In genomic region chr12:65171870-65172269, GRCh38 we compare ENCODE assay signal across 9 cellular contexts. TPM values are rescaled to one million over a fixed set of nuclear protein-coding genes. Genes with fewer than 3 reads are reported as not detected.
DNase-seq lines count a peak whose midpoint lies in the region; ATAC-seq and TF ChIP-seq lines count a peak whose summit lies in the region.
"Had no signal": no experiment of that assay in that cellular context is flagged by ENCODE, and none has a peak within 500 bp of the region (broad histone marks: within the 10 kb centered on the region; RNA-seq: fewer than 3 reads in every experiment).

No MANE protein-coding gene starts in this region.

- peaks cover 8% of the 10 kb centered on the region; the same call in 2 of the 3 replicates for H3K9me3 Mint-ChIP-seq in GM23338
- no peaks in the 10 kb centered on the region for H3K9me3 Mint-ChIP-seq in activated naive CD8-positive, alpha-beta T cell treated with anti-CD3 and anti-CD28 coated beads, Interleukin-2, amount 10 ng/mL, durations not matched to agents 7 days and 5 days

- H4K20me1 ChIP-seq in GM23338 (replicated peaks; ENCODE audit: insufficient read depth): peaks cover 51% of the 10 kb centered on the region

- POLR2A ChIA-PET in activated naive CD8-positive, alpha-beta T cell treated with anti-CD3 and anti-CD28 coated beads, Interleukin-2, amount 10 ng/mL, durations not matched to agents 7 days and 5 days (lab: Charles Lee): interaction anchor here (0.8 to 2.3 kb wide), 4 partner anchors 9 to 60 kb away, joined by 3 to 5 read pairs (median 4); no protein-coding TSS in a partner anchor

- peak overlapping the region; percentile 93 for H3K4me2 ChIP-seq in GM23338

- 70% methylated on average over 3 of the region's 3 CpGs for WGBS in liver

- H3K36me3 Mint-ChIP-seq in GM23338 (ENCODE audit: low read depth): peaks cover 8% of the 10 kb centered on the region; the same call in 1 of the 3 replicates
- H3K36me3 Mint-ChIP-seq in activated naive CD8-positive, alpha-beta T cell treated with anti-CD3 and anti-CD28 coated beads, Interleukin-2, amount 10 ng/mL, durations not matched to agents 7 days and 5 days: peaks cover 19% of the 10 kb centered on the region

- peaks cover 7% of the 10 kb centered on the region for H3K4me1 ChIP-seq in ACC112 (ENCODE audit: control insufficient read depth, insufficient read depth, low read length, unreplicated experiment)
- H3K4me1 ChIP-seq in GM23338 (ENCODE audit: insufficient read depth): peaks cover 20% of the 10 kb centered on the region
- peaks cover 3 to 53% (median 31%) of the 10 kb centered on the region in 4 donors for H3K4me1 ChIP-seq in liver (ENCODE audit: control insufficient read depth in 4 of 4, insufficient read depth in 4 of 4, low read length in 3 of 4)

- H3K36me3 ChIP-seq in ACC112 (ENCODE audit: insufficient read depth, low read length) (peaks cover 12% of the 10 kb centered on the region; the same call in 1 of the 2 replicates), GM23338 (ENCODE audit: insufficient read depth) (no peaks in the 10 kb centered on the region), liver (ENCODE audit: control insufficient read depth in 4 of 4, insufficient read depth in 3 of 4, low read depth in 1 of 4, low read length in 3 of 4) (no peaks in the 10 kb centered on the region)

- H3K27ac ChIP-seq in ACC112 (ENCODE audit: low read depth, low read length) (no peak overlapping the region), GM23338 (ENCODE audit: low read depth) (no peak overlapping the region), liver (ENCODE audit: low read depth in 1 of 2, low read length in 2 of 2) (no peak overlapping the region)

- H3K9me2 ChIP-seq in GM23338 (ENCODE audit: insufficient read depth): no peaks in the 10 kb centered on the region

- no peaks in the 10 kb centered on the region for H3F3A ChIP-seq in GM23338 (replicated peaks; ENCODE audit: low read depth)

- H3K27me3 Mint-ChIP-seq in GM23338 (ENCODE audit: insufficient read depth, low read depth, poor library complexity): peaks cover 17% of the 10 kb centered on the region
- peaks cover 1% of the 10 kb centered on the region for H3K27me3 Mint-ChIP-seq in activated naive CD8-positive, alpha-beta T cell treated with anti-CD3 and anti-CD28 coated beads, Interleukin-2, amount 10 ng/mL, durations not matched to agents 7 days and 5 days

- no peaks in the 10 kb centered on the region for H3K9me3 ChIP-seq in liver (ENCODE audit: control insufficient read depth in 4 of 4, low read length in 3 of 4)

- H3K9ac ChIP-seq in liver (ENCODE audit: low read depth in 1 of 2, low read length in 2 of 2): no peak overlapping the region

- H2AFZ ChIP-seq in ACC112 (ENCODE audit: low read length, unreplicated experiment) (no peak overlapping the region), GM23338 (no peak overlapping the region)

- H3K27me3 ChIP-seq in ACC112 (ENCODE audit: insufficient read depth, low read length) (no peaks in the 10 kb centered on the region), GM23338 (ENCODE audit: insufficient read depth) (peaks cover 6% of the 10 kb centered on the region), liver (ENCODE audit: control insufficient read depth in 4 of 4, insufficient read depth in 4 of 4, low read length in 3 of 4) (no peaks in the 10 kb centered on the region)

- no peak for DNase-seq in GM23338 (ENCODE audit: low spot score)
- no peak for DNase-seq in activated naive CD8-positive, alpha-beta T cell treated with anti-CD3 and anti-CD28 coated beads, Interleukin-2, amount 10 ng/mL, durations not matched to agents 7 days and 5 days
- no peak for DNase-seq in NCI-H446 treated with DMSO at 0.1 percent for 48 hours (lab: John Stamatoyannopoulos, UW)
- no peak for DNase-seq in globus pallidus (ENCODE audit: low spot score)
- DNase-seq: activated CD4-positive, CD25-positive, alpha-beta regulatory T cell had no signal

- no peak for ATAC-seq in GM23338
- peak; percentile 16 for ATAC-seq in activated naive CD8-positive, alpha-beta T cell treated with anti-CD3 and anti-CD28 coated beads, Interleukin-2, amount 10 ng/mL, durations not matched to agents 7 days and 5 days (ENCODE audit: low read depth)
- no peak for ATAC-seq in HG03025 (IDR thresholded peaks at IDR 0.05; ENCODE audit: low FRiP score, unreplicated experiment)
- no peak for ATAC-seq in HG02840 (IDR thresholded peaks at IDR 0.05; ENCODE audit: low FRiP score, unreplicated experiment)

- TF ChIP-seq CTCF in GM23338 (conservative IDR thresholded peaks at IDR 0.05; ENCODE audit: low read depth in 2 of 2) (no peak), liver (IDR thresholded peaks at IDR 0.05; ENCODE audit: low read depth, low read length, missing input control) (no peak)

- no peak overlapping the region for H3K27ac Mint-ChIP-seq in GM23338
- peak overlapping the region; percentile 36 for H3K27ac Mint-ChIP-seq in activated naive CD8-positive, alpha-beta T cell treated with anti-CD3 and anti-CD28 coated beads, Interleukin-2, amount 10 ng/mL, durations not matched to agents 7 days and 5 days

- no peak for TF ChIP-seq RAD21 in liver (IDR thresholded peaks at IDR 0.05)

- H3K4me3 ChIP-seq in ACC112 (ENCODE audit: low read depth, low read length): peak overlapping the region; percentile 89
- H3K4me3 ChIP-seq in GM23338: peak overlapping the region; percentile 91
- peak overlapping the region; percentile 3 to 36 (median 19) for H3K4me3 ChIP-seq in liver (ENCODE audit: low read depth in 1 of 3, low read length in 3 of 3)

- peaks cover 15% of the 10 kb centered on the region for H3K4me1 Mint-ChIP-seq in GM23338
- peaks cover 25% of the 10 kb centered on the region for H3K4me1 Mint-ChIP-seq in activated naive CD8-positive, alpha-beta T cell treated with anti-CD3 and anti-CD28 coated beads, Interleukin-2, amount 10 ng/mL, durations not matched to agents 7 days and 5 days

- H3K79me2 ChIP-seq in ACC112 (ENCODE audit: control insufficient read depth, insufficient read depth, low read length, unreplicated experiment): peaks cover 79% of the 10 kb centered on the region
- peaks cover 74% of the 10 kb centered on the region for H3K79me2 ChIP-seq in GM23338 (replicated peaks; ENCODE audit: insufficient read depth)

- H3K4me3 Mint-ChIP-seq in GM23338: peak overlapping the region; percentile 99
- peak overlapping the region; percentile 87 for H3K4me3 Mint-ChIP-seq in activated naive CD8-positive, alpha-beta T cell treated with anti-CD3 and anti-CD28 coated beads, Interleukin-2, amount 10 ng/mL, durations not matched to agents 7 days and 5 days

TF ChIP-seq in liver, 16 proteins besides CTCF, POLR2A, EP300 and RAD21 (continues in another document):
- no peak for TF ChIP-seq FOXA1 (IDR thresholded peaks at IDR 0.05)
- TF ChIP-seq HNF4A (conservative IDR thresholded peaks at IDR 0.05): no peak
- no peak for TF ChIP-seq NR2F2 (IDR thresholded peaks at IDR 0.05)
- no peak for TF ChIP-seq HNF4G (IDR thresholded peaks at IDR 0.05)
- no peak for TF ChIP-seq YY1 (IDR thresholded peaks at IDR 0.05)
- TF ChIP-seq MAX (IDR thresholded peaks at IDR 0.05): no peak
- no peak for TF ChIP-seq ZBTB33 (IDR thresholded peaks at IDR 0.05)
- no peak for TF ChIP-seq TAF1 (conservative IDR thresholded peaks at IDR 0.05)
- no peak for TF ChIP-seq RXRA (IDR thresholded peaks at IDR 0.05)
- TF ChIP-seq SP1 (IDR thresholded peaks at IDR 0.05): no peak

RNA-seq across cellular contexts. Expression of gene LEMD3, which starts 2.5 kb away (rescaled TPM):
- 38.3 and 56.7 TPM in 2 replicates for total RNA-seq in GM23338 (2014; rRNA removed; shearing (Covaris generic))
- polyA plus RNA-seq in GM23338 (2016; fragmentation: Nextera tagmentation; extraction: Ambion mirVana) (12.6 and 15.4 TPM in 2 replicates), liver (1 to 10 TPM; 3.5 to 4.4 TPM)
- 10 to 100 TPM; 46.0 to 49.6 TPM for total RNA-seq in activated naive CD8-positive, alpha-beta T cell treated with anti-CD3 and anti-CD28 coated beads, Interleukin-2, amount 10 ng/mL, durations not matched to agents 7 days and 5 days
- 10 to 100 TPM; 18.2 to 19.5 TPM for total RNA-seq in liver

RNA-seq across cellular contexts. Expression of gene WIF1, which starts 50.8 kb away (rescaled TPM):
- 3.1 and 4.1 TPM in 2 replicates for total RNA-seq in GM23338 (2014; rRNA removed; shearing (Covaris generic))
- polyA plus RNA-seq in GM23338 (2016; fragmentation: Nextera tagmentation; extraction: Ambion mirVana) (4.2 and 4.9 TPM in 2 replicates), liver (not detected)
- not detected for total RNA-seq in activated naive CD8-positive, alpha-beta T cell treated with anti-CD3 and anti-CD28 coated beads, Interleukin-2, amount 10 ng/mL, durations not matched to agents 7 days and 5 days
- not detected for total RNA-seq in liver

Comparison
In these comparisons a context has a peak if more than half of its experiments do, and no peak if none do; other contexts are left out.
1. H3K4me3 ChIP-seq: peak in every context shown above with its lines; median percentile 91 in GM23338; 89 in ACC112; 19 in liver.